Comparison of ENCODE assay signal across 21 cellular contexts in the genomic region with DNA sequence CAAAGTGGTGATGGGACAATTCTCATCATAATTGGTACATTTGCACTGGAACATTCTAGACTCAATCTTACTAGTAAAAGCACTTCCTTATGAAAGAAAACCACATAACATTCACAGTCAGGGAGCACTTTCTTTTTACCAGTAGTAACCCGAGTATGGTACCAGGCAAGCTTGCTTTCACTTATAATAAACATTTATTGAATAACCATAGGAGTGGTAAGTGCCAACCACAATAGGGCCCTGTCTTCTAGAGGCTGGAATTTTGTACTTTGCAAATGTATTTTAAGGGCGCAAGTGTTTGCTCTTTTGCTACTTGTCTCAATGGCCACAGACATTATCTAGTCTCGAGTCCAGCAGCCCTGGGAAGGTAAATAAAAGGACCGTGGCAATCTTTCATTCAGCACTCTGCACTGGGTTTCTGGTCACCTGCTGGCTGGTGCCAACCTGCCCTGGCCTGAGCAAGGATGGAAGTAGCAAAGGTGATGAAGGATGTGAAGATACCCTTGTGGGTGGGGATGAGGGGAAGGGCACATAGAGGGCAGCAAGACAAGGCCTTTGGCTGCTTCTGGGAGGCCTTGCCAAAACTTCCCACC. TPM values are rescaled to one million over a fixed set of nuclear protein-coding genes. Genes with fewer than 3 reads are reported as not detected.
DNase-seq lines count a peak whose midpoint lies in the region; ATAC-seq, FAIRE-seq and TF ChIP-seq lines count a peak whose summit lies in the region.
"Had no signal": no experiment of that assay in that cellular context is flagged by ENCODE, and none has a peak within 500 bp of the region (broad histone marks: within the 10 kb centered on the region; RNA-seq: fewer than 3 reads in every experiment).

No MANE protein-coding gene starts in this region.

- no peak for FAIRE-seq in small intestine (lab: Jason Lieb, UNC)
- FAIRE-seq: frontal cortex, G401.6 had no signal

- WGBS in small intestine, 3 donors, result 27 to 62% (median 34%) methylated on average over 4 of the region's 4 CpGs
- 71 to 87% methylated on average over 4 of the region's 4 CpGs for WGBS in lower leg skin, 2 donors

- H3K4me1 ChIP-seq in rectal smooth muscle tissue (ENCODE audit: control insufficient read depth, insufficient read depth, low read length) (peaks cover 10% of the 10 kb centered on the region), small intestine (ENCODE audit: control insufficient read depth in 2 of 2, insufficient read depth in 1 of 2, low read depth in 1 of 2, low read length in 1 of 2) (peaks cover 0 to 4% of the 10 kb centered on the region in 2 donors)

- no peak for TF ChIP-seq POLR2A in lower leg skin (IDR thresholded peaks at IDR 0.05)

- no peak for TF ChIP-seq CTCF in lower leg skin (IDR thresholded peaks at IDR 0.05)

- H3K36me3 ChIP-seq in rectal smooth muscle tissue (ENCODE audit: control insufficient read depth, insufficient read depth, low read length), result no peaks in the 10 kb centered on the region
- no peaks in the 10 kb centered on the region for H3K36me3 ChIP-seq in small intestine (ENCODE audit: control insufficient read depth in 2 of 2, insufficient read depth in 2 of 2, low read length in 2 of 2)

- intact Hi-C loops in lower leg skin (cut with DNase I; ENCODE audit: low total_unique reads), result no loop called here

- no peak for ATAC-seq in GM21367 (IDR thresholded peaks at IDR 0.05; ENCODE audit: unreplicated experiment)

- no peak overlapping the region for H3K4me3 ChIP-seq in rectal smooth muscle tissue (ENCODE audit: low read length)
- no peak overlapping the region for H3K4me3 ChIP-seq in small intestine (ENCODE audit: low read depth in 1 of 2, low read length in 2 of 2)
- H3K4me3 ChIP-seq in lower leg skin (ENCODE audit: low read depth, poor library complexity, severe bottlenecking), result no peak overlapping the region

- peak overlapping the region; percentile 2 for H3K9ac ChIP-seq in rectal smooth muscle tissue (ENCODE audit: low read length)

- no peaks in the 10 kb centered on the region for H3K27me3 ChIP-seq in rectal smooth muscle tissue (ENCODE audit: control insufficient read depth, insufficient read depth, low read length)
- no peaks in the 10 kb centered on the region for H3K27me3 ChIP-seq in small intestine (ENCODE audit: control insufficient read depth in 2 of 2, insufficient read depth in 2 of 2, low read length in 2 of 2)

- DNase-seq in DMS79 treated with DMSO at 0.1 percent for 48 hours (lab: John Stamatoyannopoulos, UW), result peak; percentile 24
- no peak for DNase-seq in DMS79 (lab: John Stamatoyannopoulos, UW)
- peak; percentile 14 for DNase-seq in NCI-H2196 (lab: John Stamatoyannopoulos, UW; ENCODE audit: unreplicated experiment)
- peak; percentile 49 for DNase-seq in fibroblast of peridontal ligament (ENCODE audit: extremely low read depth)
- DNase-seq in small intestine, result no peak
- DNase-seq in lower leg skin (ENCODE audit: low spot score in 2 of 2), result no peak
- DNase-seq: 8988T; activated naive CD4-positive, alpha-beta T cell treated with anti-CD3 and anti-CD28 coated beads, Interleukin-2, amount 50 U/mL, for 16 hours; anterior cingulate cortex; effector CD4-positive, alpha-beta T cell; erythroblast; NCI-H524 treated with DMSO at 0.1 percent for 48 hours; stimulated activated CD4-positive, alpha-beta T cell treated with anti-CD3 and anti-CD28 coated beads, Interleukin-4, amount 100 ng/mL, for 4 hours had no signal

- no peak overlapping the region for H3K27ac ChIP-seq in rectal smooth muscle tissue (ENCODE audit: low read depth, low read length)
- no peak overlapping the region for H3K27ac ChIP-seq in small intestine (ENCODE audit: low read depth in 1 of 2, low read length in 1 of 2)

- no peaks in the 10 kb centered on the region for H3K9me3 ChIP-seq in small intestine (ENCODE audit: control insufficient read depth, low read depth)

RNA-seq across cellular contexts. Expression of gene C22orf31, which starts 24.2 kb away (rescaled TPM):
- polyA plus RNA-seq in small intestine, result not detected
- total RNA-seq in lower leg skin, result under 1 TPM in 1 of 4 donors, not detected in 3; 0.52 TPM
- total RNA-seq: M059J, mononuclear cell, ureter had no signal
- polyA plus RNA-seq: BJ had no signal

RNA-seq across cellular contexts. Expression of gene KREMEN1, which starts 35.4 kb away (rescaled TPM):
- polyA plus RNA-seq in small intestine, result 10 to 100 TPM in 1 of 3 donors, 1 to 10 TPM in 2; 1.1 to 11.5 (median 2.4) TPM
- total RNA-seq in lower leg skin, result 10 to 100 TPM; 28.8 to 52.0 (median 48.0) TPM

Comparison
In these comparisons a context has a peak if more than half of its experiments do, and no peak if none do; other contexts are left out.
1. DNase-seq: peak in DMS79 treated with DMSO at 0.1 percent for 48 hours (single experiment), NCI-H2196 (single experiment) and fibroblast of peridontal ligament (single experiment); none in DMS79 (single experiment), small intestine (single experiment) and lower leg skin (0 of 2).